In the genomic region with DNA sequence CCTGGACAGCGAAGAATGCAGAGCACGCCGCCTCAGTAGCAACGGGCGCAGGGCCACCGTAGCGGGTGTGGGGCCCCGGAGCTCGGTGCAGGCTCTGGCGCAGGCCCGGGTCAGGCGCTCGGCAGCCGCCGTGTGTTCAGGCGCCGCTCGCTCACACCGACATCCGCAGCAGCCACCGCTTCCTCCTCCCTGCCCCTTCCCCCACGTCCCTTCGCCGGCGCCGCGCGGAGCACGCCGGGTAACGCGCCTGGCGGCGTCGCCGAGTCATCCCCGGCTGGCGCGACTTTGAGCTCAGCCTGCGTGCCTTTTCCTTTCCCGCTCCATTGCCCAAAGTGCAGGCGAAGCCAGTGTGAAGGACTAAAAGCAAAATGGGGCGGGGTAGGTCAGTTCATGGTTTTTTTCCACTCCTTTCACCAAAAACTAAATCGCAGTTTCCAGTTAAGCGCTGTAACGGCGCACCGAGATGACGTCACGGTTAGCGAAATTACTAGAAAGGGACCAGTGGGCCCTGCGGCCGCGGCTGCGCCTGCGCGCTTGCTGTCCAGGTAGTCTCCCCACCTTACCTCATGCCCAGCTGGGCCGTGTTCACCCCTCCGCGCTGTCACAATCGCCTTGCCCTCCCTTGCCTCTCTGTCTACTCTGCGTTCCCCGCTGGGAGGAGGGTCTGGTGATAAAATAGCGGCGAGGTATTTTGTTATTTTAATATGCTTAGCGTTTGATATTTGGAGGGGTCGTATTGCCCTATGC, we compare ENCODE assay signal across 1 cellular context.
TF ChIP-seq lines count a peak whose summit lies in the region.

TSS of gene UBQLN1 (minus strand) at position 191 of the 747 bp plus-strand sequence. CDS start 279 bp downstream, outside the sequence.

TF ChIP-seq in WTC11, 78 proteins besides CTCF, POLR2A, EP300 and RAD21 (continued from another document):
- TF ChIP-seq E2F1 (CRISPR knock-in tag; IDR thresholded peaks at IDR 0.05) = peak; percentile 78; the same call in 1 of the 2 replicates
- no peak for TF ChIP-seq ZBTB21 (CRISPR knock-in tag; IDR thresholded peaks at IDR 0.05; ENCODE audit: borderline replicate concordance)
- TF ChIP-seq SOX15 (CRISPR knock-in tag; IDR thresholded peaks at IDR 0.05) = no peak
- no peak for TF ChIP-seq ELF4 (CRISPR knock-in tag; IDR thresholded peaks at IDR 0.05; ENCODE audit: low read depth)
- TF ChIP-seq RORB (CRISPR knock-in tag; IDR thresholded peaks at IDR 0.05) = no peak
- no peak for TF ChIP-seq ZNF138 (CRISPR knock-in tag; conservative IDR thresholded peaks at IDR 0.05)
- no peak for TF ChIP-seq GTF2I (CRISPR knock-in tag; conservative IDR thresholded peaks at IDR 0.05)
- no peak for TF ChIP-seq ATF3 (CRISPR knock-in tag; conservative IDR thresholded peaks at IDR 0.05)
- no peak for TF ChIP-seq GRHL2 (CRISPR knock-in tag; IDR thresholded peaks at IDR 0.05; ENCODE audit: insufficient replicate concordance, severe bottlenecking)
- TF ChIP-seq ZNF512 (CRISPR knock-in tag; IDR thresholded peaks at IDR 0.05; ENCODE audit: borderline replicate concordance) = no peak
- TF ChIP-seq NFATC4 (CRISPR knock-in tag; IDR thresholded peaks at IDR 0.05) = no peak
- TF ChIP-seq TCF7 (CRISPR knock-in tag; IDR thresholded peaks at IDR 0.05; ENCODE audit: low read depth) = peak; percentile 78; the same call in 1 of the 2 replicates
- no peak for TF ChIP-seq ATF6 (CRISPR knock-in tag; IDR thresholded peaks at IDR 0.05)
- no peak for TF ChIP-seq ZMAT4 (CRISPR knock-in tag; IDR thresholded peaks at IDR 0.05)
- TF ChIP-seq, protein P1, sequence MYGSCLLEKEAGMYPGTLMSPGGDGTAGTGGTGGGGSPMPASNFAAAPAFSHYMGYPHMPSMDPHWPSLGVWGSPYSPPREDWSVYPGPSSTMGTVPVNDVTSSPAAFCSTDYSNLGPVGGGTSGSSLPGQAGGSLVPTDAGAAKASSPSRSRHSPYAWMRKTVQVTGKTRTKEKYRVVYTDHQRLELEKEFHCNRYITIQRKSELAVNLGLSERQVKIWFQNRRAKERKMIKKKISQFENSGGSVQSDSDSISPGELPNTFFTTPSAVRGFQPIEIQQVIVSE (CRISPR knock-in tag; IDR thresholded peaks at IDR 0.05; ENCODE audit: borderline replicate concordance) = no peak
- TF ChIP-seq NR3C1 (CRISPR knock-in tag; conservative IDR thresholded peaks at IDR 0.05; ENCODE audit: low read depth) = no peak
- TF ChIP-seq, protein P2, sequence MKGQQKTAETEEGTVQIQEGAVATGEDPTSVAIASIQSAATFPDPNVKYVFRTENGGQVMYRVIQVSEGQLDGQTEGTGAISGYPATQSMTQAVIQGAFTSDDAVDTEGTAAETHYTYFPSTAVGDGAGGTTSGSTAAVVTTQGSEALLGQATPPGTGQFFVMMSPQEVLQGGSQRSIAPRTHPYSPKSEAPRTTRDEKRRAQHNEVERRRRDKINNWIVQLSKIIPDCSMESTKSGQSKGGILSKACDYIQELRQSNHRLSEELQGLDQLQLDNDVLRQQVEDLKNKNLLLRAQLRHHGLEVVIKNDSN (CRISPR knock-in tag; IDR thresholded peaks at IDR 0.05) = 0 out of 2 replicates have a peak, but pooled peaks have one; percentile 27
- no peak for TF ChIP-seq RELA (CRISPR knock-in tag; IDR thresholded peaks at IDR 0.05; ENCODE audit: borderline replicate concordance)
- 0 out of 2 replicates have a peak, but pooled peaks have one; percentile 56 for TF ChIP-seq TEAD4 (CRISPR knock-in tag; IDR thresholded peaks at IDR 0.05)
- TF ChIP-seq, protein P3, sequence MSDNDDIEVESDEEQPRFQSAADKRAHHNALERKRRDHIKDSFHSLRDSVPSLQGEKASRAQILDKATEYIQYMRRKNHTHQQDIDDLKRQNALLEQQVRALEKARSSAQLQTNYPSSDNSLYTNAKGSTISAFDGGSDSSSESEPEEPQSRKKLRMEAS (CRISPR knock-in tag; IDR thresholded peaks at IDR 0.05) = peak; percentile 82
- TF ChIP-seq ZNF671 (CRISPR knock-in tag; IDR thresholded peaks at IDR 0.05) = no peak
- TF ChIP-seq FOXP4 (CRISPR knock-in tag; IDR thresholded peaks at IDR 0.05) = peak; percentile 51
- TF ChIP-seq E2F5 (CRISPR knock-in tag; IDR thresholded peaks at IDR 0.05) = 0 out of 2 replicates have a peak, but pooled peaks have one; percentile 27
- peak; percentile 76; the same call in 1 of the 2 replicates for TF ChIP-seq CREB1 (CRISPR knock-in tag; IDR thresholded peaks at IDR 0.05)
- TF ChIP-seq ZNF416 (CRISPR knock-in tag; IDR thresholded peaks at IDR 0.05) = peak; percentile 86; the same call in 1 of the 2 replicates
- no peak for TF ChIP-seq ZNF219 (CRISPR knock-in tag; IDR thresholded peaks at IDR 0.05; ENCODE audit: borderline replicate concordance)
- 0 out of 2 replicates have a peak, but pooled peaks have one; percentile 24 for TF ChIP-seq AFF4 (CRISPR knock-in tag; IDR thresholded peaks at IDR 0.05; ENCODE audit: borderline replicate concordance)
- no peak; the same call in 1 of the 2 replicates for TF ChIP-seq NFYB (CRISPR knock-in tag; conservative IDR thresholded peaks at IDR 0.05; ENCODE audit: low read depth)
- peak; percentile 92; the same call in 1 of the 2 replicates for TF ChIP-seq HMGXB4 (CRISPR knock-in tag; IDR thresholded peaks at IDR 0.05)
- TF ChIP-seq ZNF425 (CRISPR knock-in tag; conservative IDR thresholded peaks at IDR 0.05) = no peak
- TF ChIP-seq, protein P4, sequence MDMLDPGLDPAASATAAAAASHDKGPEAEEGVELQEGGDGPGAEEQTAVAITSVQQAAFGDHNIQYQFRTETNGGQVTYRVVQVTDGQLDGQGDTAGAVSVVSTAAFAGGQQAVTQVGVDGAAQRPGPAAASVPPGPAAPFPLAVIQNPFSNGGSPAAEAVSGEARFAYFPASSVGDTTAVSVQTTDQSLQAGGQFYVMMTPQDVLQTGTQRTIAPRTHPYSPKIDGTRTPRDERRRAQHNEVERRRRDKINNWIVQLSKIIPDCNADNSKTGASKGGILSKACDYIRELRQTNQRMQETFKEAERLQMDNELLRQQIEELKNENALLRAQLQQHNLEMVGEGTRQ (CRISPR knock-in tag; IDR thresholded peaks at IDR 0.05) = no peak
